Comparison of ENCODE assay signal across 33 cellular contexts in genomic region chr1:51961954-51962353, GRCh38. TPM values are rescaled to one million over a fixed set of nuclear protein-coding genes. Genes with fewer than 3 reads are reported as not detected.
"Had no signal": no experiment of that assay in that cellular context is flagged by ENCODE, and none has a peak within 500 bp of the region (broad histone marks: within the 10 kb centered on the region; RNA-seq: fewer than 3 reads in every experiment).

No MANE protein-coding gene starts in this region.

- DNase-seq: activated B cell treated with CpG ODN at 0.5 μM for 24 hours; activated CD4-positive, alpha-beta memory T cell treated with anti-CD3 and anti-CD28 coated beads, Interleukin-2, amount 10 ng/mL, durations not matched to agents 7 days and 5 days; activated CD4-positive, alpha-beta T cell treated with anti-CD3 and anti-CD28 coated beads for 1 hour; activated CD4-positive, alpha-beta T cell treated with anti-CD3 and anti-CD28 coated beads for 48 hours; activated CD8-positive, alpha-beta memory T cell treated with anti-CD3 and anti-CD28 coated beads for 24 hours; activated CD8-positive, alpha-beta memory T cell treated with anti-CD3 and anti-CD28 coated beads, Interleukin-2, amount 10 ng/mL, durations not matched to agents 7 days and 5 days; activated CD8-positive, alpha-beta memory T cell treated with anti-CD3 and anti-CD28 coated beads, Interleukin-2, amount 50 U/mL, for 48 hours; activated effector memory CD4-positive, alpha-beta T cell treated with Interleukin-2 at 50 U/mL for 16 hours; activated naive CD4-positive, alpha-beta T cell treated with anti-CD3 and anti-CD28 coated beads, Interleukin-2, amount 10 ng/mL, durations not matched to agents 7 days and 5 days; activated naive CD8-positive, alpha-beta T cell treated with anti-CD3 and anti-CD28 coated beads, Interleukin-2, amount 50 U/mL, for 24 hours; activated T-cell treated with anti-CD3 and anti-CD28 coated beads, Interleukin-2, amount 50 U/mL, for 48 hours; anterior cingulate cortex; brain microvascular endothelial cell; central memory CD4-positive, alpha-beta T cell; NCI-H1105 treated with DMSO at 0.1 percent for 48 hours; NCI-H1436; NCI-H1694 treated with DMSO at 0.1 percent for 48 hours; NCI-H2029; NCI-H510A; NCI-H526; NCI-H748 treated with DMSO at 0.1 percent for 48 hours; PC-9; SIG-M5; SW 1271; T-helper 1 cell; T-helper 2 cell; T-helper 9 cell had no signal

- FAIRE-seq: colon, RCC 7860 had no signal

- H3K4me2 ChIP-seq: PC-9 had no signal

- H3K36me3 ChIP-seq: brain microvascular endothelial cell had no signal

- H3K4me3 ChIP-seq: PC-9 had no signal

- H3K27ac ChIP-seq: brain microvascular endothelial cell, PC-9, RWPE1, VCaP had no signal

- H2AFZ ChIP-seq: PC-9 had no signal

- H3K27me3 ChIP-seq: brain microvascular endothelial cell had no signal

- ATAC-seq: activated CD8-positive, alpha-beta memory T cell treated with anti-CD3 and anti-CD28 coated beads, Interleukin-2, amount 10 ng/mL, durations not matched to agents 7 days and 5 days; activated naive CD8-positive, alpha-beta T cell treated with anti-CD3 and anti-CD28 coated beads, Interleukin-2, amount 50 U/mL, for 24 hours; Right ventricle myocardium inferior; SK-N-SH treated with all-trans-retinoic acid at 6 μM for 48 hours had no signal

RNA-seq across cellular contexts. Expression of gene RAB3B, which starts 28.5 kb away (rescaled TPM):
- total RNA-seq: Right ventricle myocardium inferior had no signal
